ENCODE assay signal across 21 cellular contexts in the genomic region with DNA sequence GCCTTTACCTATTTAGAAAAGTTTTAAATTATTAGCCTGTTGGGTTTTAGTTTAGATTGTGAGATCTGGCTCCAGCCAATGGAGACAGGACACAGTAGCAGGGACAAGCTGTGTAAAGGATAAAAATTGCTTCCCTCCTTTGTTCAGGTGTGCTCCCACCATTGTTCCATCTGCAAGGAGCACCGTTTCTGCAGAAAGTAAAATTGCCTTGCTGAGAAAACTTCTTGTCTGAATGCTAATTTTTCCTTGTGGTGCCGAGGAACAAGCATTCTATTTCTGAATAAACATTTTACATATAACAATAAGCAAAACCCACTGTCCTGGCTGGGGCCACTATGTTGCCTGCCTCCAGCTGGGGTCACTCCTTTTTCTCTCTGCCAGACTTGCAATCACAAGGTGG.
DNase-seq lines count a peak whose midpoint lies in the region; ATAC-seq and TF ChIP-seq lines count a peak whose summit lies in the region.
"Had no signal": no experiment of that assay in that cellular context is flagged by ENCODE, and none has a peak within 500 bp of the region (broad histone marks: within the 10 kb centered on the region; RNA-seq: fewer than 3 reads in every experiment).

No MANE protein-coding gene starts in this region.

- no peak for TF ChIP-seq CTCF in HFFc6 (IDR thresholded peaks at IDR 0.05)
- no peak for TF ChIP-seq CTCF in chondrocyte (IDR thresholded peaks at IDR 0.05)

- H3K4me3 Mint-ChIP-seq in HFFc6: peak overlapping the region; percentile 17; the same call in 1 of the 2 replicates
- H3K4me3 Mint-ChIP-seq in chondrocyte (ENCODE audit: unreplicated experiment): no peak overlapping the region
- H3K4me3 Mint-ChIP-seq: CD4-positive, alpha-beta memory T cell had no signal

- peaks cover 5% of the 10 kb centered on the region for H3K4me1 Mint-ChIP-seq in HFFc6 (ENCODE audit: low read depth)
- peaks cover 21% of the 10 kb centered on the region for H3K4me1 Mint-ChIP-seq in chondrocyte (ENCODE audit: low read depth)
- H3K4me1 Mint-ChIP-seq: CD4-positive, alpha-beta memory T cell had no signal

- DNase-seq in HFFc6: no peak
- DNase-seq in OCI-M1 (lab: John Stamatoyannopoulos, UW): peak; percentile 0
- no peak for DNase-seq in chondrocyte (ENCODE audit: low spot score)
- DNase-seq in renal cortical epithelial cell (ENCODE audit: low read depth): peak; percentile 15
- DNase-seq in NCI-H446 (lab: John Stamatoyannopoulos, UW): no peak
- DNase-seq in NCI-H146 (lab: John Stamatoyannopoulos, UW): no peak
- DNase-seq: AML-193; CD4-positive, alpha-beta memory T cell; COR-L47; DMS79; EL; GDM1; KG1; MG63; NCI-H1105 treated with DMSO at 0.1 percent for 48 hours; NCI-H2029; NCI-H526 treated with DMSO at 0.1 percent for 48 hours; PC-3; SJCRH30 had no signal

- ATAC-seq in GM19452 (IDR thresholded peaks at IDR 0.05; ENCODE audit: unreplicated experiment): no peak
- ATAC-seq: PC-3, Right ventricle myocardium inferior had no signal

- H3K36me3 Mint-ChIP-seq in HFFc6 (ENCODE audit: low read depth) (peaks cover 22% of the 10 kb centered on the region), chondrocyte (ENCODE audit: low read depth) (peaks cover 18% of the 10 kb centered on the region)

- H3K27ac Mint-ChIP-seq in HFFc6: no peak overlapping the region
- H3K27ac Mint-ChIP-seq in chondrocyte (ENCODE audit: unreplicated experiment): peak overlapping the region; percentile 36

- H3K9me3 Mint-ChIP-seq in HFFc6 (peaks cover 8% of the 10 kb centered on the region), chondrocyte (ENCODE audit: low read depth) (no peaks in the 10 kb centered on the region)

- H3K27me3 Mint-ChIP-seq in HFFc6 (ENCODE audit: insufficient read depth): peaks cover 16% of the 10 kb centered on the region
- H3K27me3 Mint-ChIP-seq in chondrocyte (ENCODE audit: low read depth): no peaks in the 10 kb centered on the region
- H3K27me3 Mint-ChIP-seq: CD4-positive, alpha-beta memory T cell had no signal

Comparison
In these comparisons a context has a peak if more than half of its experiments do, and no peak if none do; other contexts are left out.
1. DNase-seq: peak in OCI-M1 (single experiment) and renal cortical epithelial cell (single experiment); none in HFFc6 (single experiment), chondrocyte (single experiment), NCI-H446 (0 of 2) and NCI-H146 (single experiment).